ENCODE assay signal across 15 cellular contexts in genomic region chr14:20759465-20759864, GRCh38. TPM values are rescaled to one million over a fixed set of nuclear protein-coding genes. Genes with fewer than 3 reads are reported as not detected.
"Had no signal": no experiment of that assay in that cellular context is flagged by ENCODE, and none has a peak within 500 bp of the region (broad histone marks: within the 10 kb centered on the region; RNA-seq: fewer than 3 reads in every experiment).

No MANE protein-coding gene starts in this region.

RNA-seq across cellular contexts. Expression of gene EDDM3B, which starts 8.7 kb away (rescaled TPM):
- total RNA-seq: stomach, subcutaneous adipose tissue, suprapubic skin, temporal lobe, testis, thoracic aorta, thyroid gland, tibial nerve, transverse colon, upper lobe of left lung, upper lobe of right lung, ureter, urinary bladder, uterus, vagina had no signal
- polyA plus RNA-seq: stomach, urinary bladder had no signal

RNA-seq across cellular contexts. Expression of gene EDDM3A, which starts 13.8 kb away (rescaled TPM):
- total RNA-seq: stomach, subcutaneous adipose tissue, suprapubic skin, temporal lobe, thoracic aorta, thyroid gland, tibial nerve, transverse colon, upper lobe of left lung, upper lobe of right lung, ureter, urinary bladder, uterus, vagina had no signal
- polyA plus RNA-seq: urinary bladder had no signal
